1 cellular context compared by ENCODE assay signal in the genomic region with DNA sequence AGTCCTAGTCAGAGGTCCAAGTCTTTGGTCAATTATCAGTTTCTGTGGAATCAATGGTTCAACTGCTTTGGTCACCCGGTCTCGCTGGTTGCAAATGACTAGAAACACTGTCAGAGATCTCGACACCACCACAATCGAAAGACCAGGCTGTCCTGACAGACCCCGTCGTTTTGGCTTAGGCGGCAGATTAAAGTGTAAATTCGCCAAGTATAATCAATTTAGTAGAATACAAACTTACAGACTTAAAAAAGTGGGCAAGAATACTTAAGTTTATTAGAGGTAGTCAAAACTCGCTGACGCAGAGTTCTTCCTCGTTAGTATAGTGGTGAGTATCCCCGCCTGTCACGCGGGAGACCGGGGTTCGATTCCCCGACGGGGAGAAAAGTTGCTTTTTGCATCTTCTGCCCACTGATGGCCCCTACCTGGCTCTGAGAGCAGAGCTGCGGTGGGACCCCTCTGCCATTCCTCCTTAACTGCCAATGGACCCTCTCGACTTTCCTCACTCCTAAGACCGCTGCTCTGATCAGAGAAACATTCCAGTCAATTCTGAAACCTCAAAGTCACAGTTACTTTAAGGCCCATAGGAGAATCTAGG.
TF ChIP-seq lines count a peak whose summit lies in the region.

No MANE protein-coding gene starts in this region.

TF ChIP-seq in K562, 482 proteins besides CTCF, POLR2A, EP300 and RAD21 (continued from another document and continues in another):
- TF ChIP-seq ZNF253 (CRISPR knock-in tag; conservative IDR thresholded peaks at IDR 0.05): no peak
- TF ChIP-seq, protein P1, sequence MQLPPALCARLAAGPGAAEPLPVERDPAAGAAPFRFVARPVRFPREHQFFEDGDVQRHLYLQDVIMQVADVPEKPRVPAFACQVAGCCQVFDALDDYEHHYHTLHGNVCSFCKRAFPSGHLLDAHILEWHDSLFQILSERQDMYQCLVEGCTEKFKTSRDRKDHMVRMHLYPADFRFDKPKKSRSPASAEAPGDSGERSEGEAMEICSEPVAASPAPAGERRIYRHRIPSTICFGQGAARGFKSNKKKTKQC (CRISPR knock-in tag; IDR thresholded peaks at IDR 0.05): no peak
- peak; percentile 82 for TF ChIP-seq MAFK (IDR thresholded peaks at IDR 0.05; ENCODE audit: low read length)
- no peak for TF ChIP-seq ZNF699 (CRISPR knock-in tag; IDR thresholded peaks at IDR 0.05; ENCODE audit: insufficient replicate concordance)
- TF ChIP-seq ZNF263 (CRISPR knock-in tag; IDR thresholded peaks at IDR 0.05; ENCODE audit: borderline replicate concordance): 0 out of 2 replicates have a peak, but pooled peaks have one; percentile 24
- TF ChIP-seq RBBP5 (IDR thresholded peaks at IDR 0.05; ENCODE audit: borderline replicate concordance, insufficient read depth, low read length, poor library complexity, severe bottlenecking): peak; percentile 61
- TF ChIP-seq MYC (IDR thresholded peaks at IDR 0.05; ENCODE audit: low read depth, low read length): peak; percentile 16; the same call in 1 of the 2 replicates
- no peak for TF ChIP-seq MYC (CRISPR knock-in tag; IDR thresholded peaks at IDR 0.05; ENCODE audit: borderline replicate concordance, low read depth)
- TF ChIP-seq MBD1 (CRISPR knock-in tag; IDR thresholded peaks at IDR 0.05): no peak
- TF ChIP-seq NCOA4 (IDR thresholded peaks at IDR 0.05; ENCODE audit: partially characterized antibody): no peak
- no peak for TF ChIP-seq IRF9 (tag; IDR thresholded peaks at IDR 0.05)
- TF ChIP-seq, protein P2, sequence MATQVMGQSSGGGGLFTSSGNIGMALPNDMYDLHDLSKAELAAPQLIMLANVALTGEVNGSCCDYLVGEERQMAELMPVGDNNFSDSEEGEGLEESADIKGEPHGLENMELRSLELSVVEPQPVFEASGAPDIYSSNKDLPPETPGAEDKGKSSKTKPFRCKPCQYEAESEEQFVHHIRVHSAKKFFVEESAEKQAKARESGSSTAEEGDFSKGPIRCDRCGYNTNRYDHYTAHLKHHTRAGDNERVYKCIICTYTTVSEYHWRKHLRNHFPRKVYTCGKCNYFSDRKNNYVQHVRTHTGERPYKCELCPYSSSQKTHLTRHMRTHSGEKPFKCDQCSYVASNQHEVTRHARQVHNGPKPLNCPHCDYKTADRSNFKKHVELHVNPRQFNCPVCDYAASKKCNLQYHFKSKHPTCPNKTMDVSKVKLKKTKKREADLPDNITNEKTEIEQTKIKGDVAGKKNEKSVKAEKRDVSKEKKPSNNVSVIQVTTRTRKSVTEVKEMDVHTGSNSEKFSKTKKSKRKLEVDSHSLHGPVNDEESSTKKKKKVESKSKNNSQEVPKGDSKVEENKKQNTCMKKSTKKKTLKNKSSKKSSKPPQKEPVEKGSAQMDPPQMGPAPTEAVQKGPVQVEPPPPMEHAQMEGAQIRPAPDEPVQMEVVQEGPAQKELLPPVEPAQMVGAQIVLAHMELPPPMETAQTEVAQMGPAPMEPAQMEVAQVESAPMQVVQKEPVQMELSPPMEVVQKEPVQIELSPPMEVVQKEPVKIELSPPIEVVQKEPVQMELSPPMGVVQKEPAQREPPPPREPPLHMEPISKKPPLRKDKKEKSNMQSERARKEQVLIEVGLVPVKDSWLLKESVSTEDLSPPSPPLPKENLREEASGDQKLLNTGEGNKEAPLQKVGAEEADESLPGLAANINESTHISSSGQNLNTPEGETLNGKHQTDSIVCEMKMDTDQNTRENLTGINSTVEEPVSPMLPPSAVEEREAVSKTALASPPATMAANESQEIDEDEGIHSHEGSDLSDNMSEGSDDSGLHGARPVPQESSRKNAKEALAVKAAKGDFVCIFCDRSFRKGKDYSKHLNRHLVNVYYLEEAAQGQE (CRISPR knock-in tag; IDR thresholded peaks at IDR 0.05; ENCODE audit: low read depth): no peak
- TF ChIP-seq MCM5 (IDR thresholded peaks at IDR 0.05; ENCODE audit: low read depth): no peak
- peak; percentile 37; the same call in 1 of the 2 replicates for TF ChIP-seq ZNF592 (IDR thresholded peaks at IDR 0.05)
- 0 out of 2 replicates have a peak, but pooled peaks have one; percentile 14 for TF ChIP-seq ZBTB33 (CRISPR knock-in tag; IDR thresholded peaks at IDR 0.05)
- TF ChIP-seq MAFG (tag; conservative IDR thresholded peaks at IDR 0.05): peak; percentile 87
- peak; percentile 40; the same call in 1 of the 2 replicates for TF ChIP-seq TOE1 (IDR thresholded peaks at IDR 0.05; ENCODE audit: borderline replicate concordance)
- no peak for TF ChIP-seq TOE1 (CRISPR knock-in tag; IDR thresholded peaks at IDR 0.05; ENCODE audit: borderline replicate concordance, low read depth)
- no peak for TF ChIP-seq POLR2AphosphoS2 (IDR thresholded peaks at IDR 0.05; ENCODE audit: low read length)
- TF ChIP-seq ZBTB7A (IDR thresholded peaks at IDR 0.05; ENCODE audit: borderline replicate concordance, control insufficient read depth, low read depth, low read length): peak; percentile 77
- TF ChIP-seq RNF219 (CRISPR knock-in tag; IDR thresholded peaks at IDR 0.05): no peak
- TF ChIP-seq, protein P3, sequence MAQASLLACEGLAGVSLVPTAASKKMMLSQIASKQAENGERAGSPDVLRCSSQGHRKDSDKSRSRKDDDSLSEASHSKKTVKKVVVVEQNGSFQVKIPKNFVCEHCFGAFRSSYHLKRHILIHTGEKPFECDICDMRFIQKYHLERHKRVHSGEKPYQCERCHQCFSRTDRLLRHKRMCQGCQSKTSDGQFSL (CRISPR knock-in tag; IDR thresholded peaks at IDR 0.05): no peak
- TF ChIP-seq, protein P3 (tag; IDR thresholded peaks at IDR 0.05): no peak; a peak in 1 of 4 replicates
- no peak for TF ChIP-seq STAT5B (CRISPR knock-in tag; IDR thresholded peaks at IDR 0.05)
- TF ChIP-seq NONO (IDR thresholded peaks at IDR 0.05; ENCODE audit: low read depth in 2 of 2, low read length in 1 of 2): peak in 1 of 2 experiments; percentile 45; a peak in 1 of 4 replicates
- no peak for TF ChIP-seq MCM2 (IDR thresholded peaks at IDR 0.05; ENCODE audit: low read depth)
- TF ChIP-seq NFE2L1 (tag; IDR thresholded peaks at IDR 0.05; ENCODE audit: borderline replicate concordance, low read depth): no peak
- TF ChIP-seq RCOR1 (IDR thresholded peaks at IDR 0.05; ENCODE audit: borderline replicate concordance in 1 of 2, low read depth in 2 of 2, low read length in 2 of 2): peak in 1 of 2 experiments; percentile 55; a peak in 1 of 4 replicates
- no peak for TF ChIP-seq MNT (conservative IDR thresholded peaks at IDR 0.05)
- 0 out of 2 replicates have a peak, but pooled peaks have one; percentile 14 for TF ChIP-seq ADNP (tag; IDR thresholded peaks at IDR 0.05)
- TF ChIP-seq XRCC5 (IDR thresholded peaks at IDR 0.05; ENCODE audit: low read depth, low read length): no peak
- no peak for TF ChIP-seq ZNF507 (tag; conservative IDR thresholded peaks at IDR 0.05)
- no peak for TF ChIP-seq E2F3 (CRISPR knock-in tag; IDR thresholded peaks at IDR 0.05)
